Comparison of ENCODE assay signal across 1 cellular context in genomic region chr21:39030127-39030884, GRCh38.
TF ChIP-seq lines count a peak whose summit lies in the region.

No MANE protein-coding gene starts in this region.

TF ChIP-seq in WTC11, 78 proteins besides CTCF, POLR2A, EP300 and RAD21 (continued from another document):
- TF ChIP-seq ZNF532 (CRISPR knock-in tag; IDR thresholded peaks at IDR 0.05; ENCODE audit: borderline replicate concordance) (peak; percentile 79; the same call in 1 of the 2 replicates), EMX1 (CRISPR knock-in tag; IDR thresholded peaks at IDR 0.05) (no peak), NFATC4 (CRISPR knock-in tag; IDR thresholded peaks at IDR 0.05) (no peak), FOXP4 (CRISPR knock-in tag; IDR thresholded peaks at IDR 0.05) (0 out of 2 replicates have a peak, but pooled peaks have one; percentile 9), STAT6 (CRISPR knock-in tag; conservative IDR thresholded peaks at IDR 0.05; ENCODE audit: low read depth) (no peak), MAX (CRISPR knock-in tag; IDR thresholded peaks at IDR 0.05) (peak; percentile 75), CDX4 (CRISPR knock-in tag; IDR thresholded peaks at IDR 0.05; ENCODE audit: borderline replicate concordance) (no peak), JUN (CRISPR knock-in tag; IDR thresholded peaks at IDR 0.05) (no peak), AFF4 (CRISPR knock-in tag; IDR thresholded peaks at IDR 0.05; ENCODE audit: borderline replicate concordance) (no peak), KAT7 (CRISPR knock-in tag; IDR thresholded peaks at IDR 0.05; ENCODE audit: borderline replicate concordance) (no peak), USF1 (CRISPR knock-in tag; IDR thresholded peaks at IDR 0.05) (peak; percentile 87), CREB1 (CRISPR knock-in tag; IDR thresholded peaks at IDR 0.05) (no peak), CREM (CRISPR knock-in tag; IDR thresholded peaks at IDR 0.05) (no peak), ZNF232 (CRISPR knock-in tag; IDR thresholded peaks at IDR 0.05) (no peak), ZNF671 (CRISPR knock-in tag; IDR thresholded peaks at IDR 0.05) (no peak)
